In genomic region chr11:43922974-43923326, GRCh38 we compare ENCODE assay signal across 11 cellular contexts. TPM values are rescaled to one million over a fixed set of nuclear protein-coding genes. Genes with fewer than 3 reads are reported as not detected.
DNase-seq lines count a peak whose midpoint lies in the region; TF ChIP-seq lines count a peak whose summit lies in the region.
"Had no signal": no experiment of that assay in that cellular context is flagged by ENCODE, and none has a peak within 500 bp of the region (broad histone marks: within the 10 kb centered on the region; RNA-seq: fewer than 3 reads in every experiment).

No MANE protein-coding gene starts in this region.

- no peak overlapping the region for H2AK5ac ChIP-seq in mesenchymal stem cell (ENCODE audit: low read length, severe bottlenecking)

- peaks cover 5% of the 10 kb centered on the region for H3K27me3 Mint-ChIP-seq in HFFc6 (ENCODE audit: insufficient read depth)
- H3K27me3 Mint-ChIP-seq: activated CD8-positive, alpha-beta memory T cell treated with anti-CD3 and anti-CD28 coated beads, Interleukin-2, amount 10 ng/mL, durations not matched to agents 7 days and 5 days; activated naive CD4-positive, alpha-beta T cell treated with anti-CD3 and anti-CD28 coated beads, Interleukin-2, amount 10 ng/mL, durations not matched to agents 7 days and 5 days had no signal

- no peaks in the 10 kb centered on the region for H3K9me3 ChIP-seq in colonic mucosa
- no peaks in the 10 kb centered on the region for H3K9me3 ChIP-seq in mesenchymal stem cell (ENCODE audit: control insufficient read depth, low read length)
- H3K9me3 ChIP-seq in stomach smooth muscle (ENCODE audit: control insufficient read depth in 2 of 2, low read length in 2 of 2): no peaks in the 10 kb centered on the region
- H3K9me3 ChIP-seq in Karpas-422 (ENCODE audit: low read length): no peaks in the 10 kb centered on the region

- H3K36me3 ChIP-seq in colonic mucosa: no peaks in the 10 kb centered on the region
- peaks cover 5 to 21% of the 10 kb centered on the region in 2 experiments for H3K36me3 ChIP-seq in mesenchymal stem cell (ENCODE audit: control insufficient read depth in 1 of 2, insufficient read depth in 2 of 2, low read depth in 1 of 2, low read length in 2 of 2)
- peaks cover 4 to 9% of the 10 kb centered on the region in 2 donors for H3K36me3 ChIP-seq in stomach smooth muscle (ENCODE audit: control insufficient read depth in 2 of 2, insufficient read depth in 2 of 2, low read length in 2 of 2)
- H3K36me3 ChIP-seq in Karpas-422 (ENCODE audit: insufficient read depth, low read length): no peaks in the 10 kb centered on the region

- peak overlapping the region; percentile 26 to 73 for H3K18ac ChIP-seq in mesenchymal stem cell (ENCODE audit: low read depth in 1 of 2, low read length in 2 of 2)

- no peak overlapping the region for H3K4me3 Mint-ChIP-seq in HFFc6
- H3K4me3 Mint-ChIP-seq: activated CD8-positive, alpha-beta memory T cell treated with anti-CD3 and anti-CD28 coated beads, Interleukin-2, amount 10 ng/mL, durations not matched to agents 7 days and 5 days; activated naive CD4-positive, alpha-beta T cell treated with anti-CD3 and anti-CD28 coated beads, Interleukin-2, amount 10 ng/mL, durations not matched to agents 7 days and 5 days had no signal

- H3K27ac Mint-ChIP-seq in HFFc6: peak overlapping the region; percentile 70
- H3K27ac Mint-ChIP-seq: activated CD8-positive, alpha-beta memory T cell treated with anti-CD3 and anti-CD28 coated beads, Interleukin-2, amount 10 ng/mL, durations not matched to agents 7 days and 5 days; activated naive CD4-positive, alpha-beta T cell treated with anti-CD3 and anti-CD28 coated beads, Interleukin-2, amount 10 ng/mL, durations not matched to agents 7 days and 5 days had no signal

- H3K36me3 Mint-ChIP-seq in HFFc6 (ENCODE audit: low read depth): peaks cover 20% of the 10 kb centered on the region

- TF ChIP-seq CTCF in HFFc6 (IDR thresholded peaks at IDR 0.05) (no peak), colonic mucosa (IDR thresholded peaks at IDR 0.05) (no peak)

- H3K9me2 ChIP-seq in Karpas-422 (replicated peaks; ENCODE audit: insufficient read depth, low read length): no peaks in the 10 kb centered on the region

- H3K4me2 ChIP-seq in mesenchymal stem cell (ENCODE audit: low read length, poor library complexity, severe bottlenecking) (no peak overlapping the region), Karpas-422 (ENCODE audit: low read depth, low read length, poor library complexity, severe bottlenecking) (no peak overlapping the region)

- peak overlapping the region; percentile 20 to 91 for H2BK12ac ChIP-seq in mesenchymal stem cell (ENCODE audit: low read length in 2 of 2)

- peak overlapping the region; percentile 39 for H2BK15ac ChIP-seq in mesenchymal stem cell (ENCODE audit: low read depth, poor library complexity, severe bottlenecking)

- peak overlapping the region; percentile 36 for H4K91ac ChIP-seq in mesenchymal stem cell (ENCODE audit: low read length)

- no peak overlapping the region for H3K23ac ChIP-seq in mesenchymal stem cell (ENCODE audit: low read length in 2 of 2)

- no peaks in the 10 kb centered on the region for H4K20me1 ChIP-seq in Karpas-422 (ENCODE audit: insufficient read depth, low read depth, low read length)

- H2AFZ ChIP-seq in mesenchymal stem cell (ENCODE audit: low read depth, low read length) (no peak overlapping the region), Karpas-422 (ENCODE audit: low read length) (no peak overlapping the region)

- H3K4me1 Mint-ChIP-seq in HFFc6 (ENCODE audit: low read depth): peaks cover 46% of the 10 kb centered on the region

- H2BK120ac ChIP-seq in mesenchymal stem cell (ENCODE audit: low read depth, low read length): no peak overlapping the region

- no peaks in the 10 kb centered on the region for H3K9me3 Mint-ChIP-seq in HFFc6
- H3K9me3 Mint-ChIP-seq: activated naive CD4-positive, alpha-beta T cell treated with anti-CD3 and anti-CD28 coated beads, Interleukin-2, amount 10 ng/mL, durations not matched to agents 7 days and 5 days had no signal

- H3K4me1 ChIP-seq in colonic mucosa (no peaks in the 10 kb centered on the region), mesenchymal stem cell (ENCODE audit: control insufficient read depth, insufficient read depth, low read depth, low read length) (peaks cover 23% of the 10 kb centered on the region), stomach smooth muscle (ENCODE audit: control insufficient read depth, insufficient read depth, low read length) (peaks cover 78% of the 10 kb centered on the region), Karpas-422 (ENCODE audit: low read length) (no peaks in the 10 kb centered on the region)

- no peak overlapping the region for H3K14ac ChIP-seq in mesenchymal stem cell (ENCODE audit: low read length in 2 of 2)

- DNase-seq in HFFc6: no peak
- DNase-seq in colonic mucosa: no peak
- no peak for DNase-seq in mesenchymal stem cell
- no peak for DNase-seq in mucosa of gallbladder (ENCODE audit: low spot score)
- DNase-seq in Karpas-422: no peak
- no peak for DNase-seq in activated CD8-positive, alpha-beta memory T cell treated with anti-CD3 and anti-CD28 coated beads, Interleukin-2, amount 50 U/mL, for 48 hours
- no peak for DNase-seq in AG08395 (ENCODE audit: low spot score)
- DNase-seq: activated CD8-positive, alpha-beta memory T cell treated with anti-CD3 and anti-CD28 coated beads, Interleukin-2, amount 10 ng/mL, durations not matched to agents 7 days and 5 days; activated naive CD4-positive, alpha-beta T cell treated with anti-CD3 and anti-CD28 coated beads, Interleukin-2, amount 10 ng/mL, durations not matched to agents 7 days and 5 days; NCI-H2029 had no signal

- H3K27ac ChIP-seq in colonic mucosa (peak overlapping the region; percentile 70), mesenchymal stem cell (ENCODE audit: low read length, poor library complexity, severe bottlenecking) (no peak overlapping the region), stomach smooth muscle (ENCODE audit: low read length) (peak overlapping the region; percentile 95), Karpas-422 (ENCODE audit: low read length) (no peak overlapping the region)

- WGBS in mesenchymal stem cell: 48% methylated on average over 6 of the region's 6 CpGs

- H3K79me2 ChIP-seq in Karpas-422 (ENCODE audit: low read length): no peaks in the 10 kb centered on the region

- intact Hi-C loops in colonic mucosa (cut with DNase I): no loop called here

- H3K27me3 ChIP-seq in colonic mucosa: no peaks in the 10 kb centered on the region
- peaks cover 0 to 7% of the 10 kb centered on the region in 2 experiments for H3K27me3 ChIP-seq in mesenchymal stem cell (ENCODE audit: control insufficient read depth in 1 of 2, insufficient read depth in 1 of 2, low read length in 2 of 2)
- H3K27me3 ChIP-seq in stomach smooth muscle (ENCODE audit: control insufficient read depth in 1 of 2, insufficient read depth in 2 of 2, low read length in 2 of 2): no peaks in the 10 kb centered on the region
- no peaks in the 10 kb centered on the region for H3K27me3 ChIP-seq in Karpas-422 (ENCODE audit: low read length)

- no peak overlapping the region for H4K8ac ChIP-seq in mesenchymal stem cell (ENCODE audit: low read length)

- H3K4me3 ChIP-seq in colonic mucosa: no peak overlapping the region
- no peak overlapping the region for H3K4me3 ChIP-seq in mesenchymal stem cell (ENCODE audit: insufficient read depth in 1 of 2, low read depth in 1 of 2, low read length in 2 of 2)
- peak overlapping the region in 1 of 2 donors; percentile 24 for H3K4me3 ChIP-seq in stomach smooth muscle (ENCODE audit: low read length in 2 of 2)
- H3K4me3 ChIP-seq in Karpas-422 (ENCODE audit: low read length): no peak overlapping the region

- H3K4ac ChIP-seq in mesenchymal stem cell (ENCODE audit: low read depth in 1 of 2, low read length in 2 of 2): peak overlapping the region in 1 of 2 experiments; percentile 6

- H3K79me1 ChIP-seq in mesenchymal stem cell (replicated peaks; ENCODE audit: low read length, poor library complexity, severe bottlenecking): no peaks in the 10 kb centered on the region

- no peak overlapping the region for H2BK5ac ChIP-seq in mesenchymal stem cell (ENCODE audit: low read depth, low read length, poor library complexity, severe bottlenecking)

- H3K9ac ChIP-seq in colonic mucosa (ENCODE audit: low read depth in 2 of 2, low read length in 2 of 2) (peak overlapping the region in 1 of 2 donors; percentile 17), mesenchymal stem cell (ENCODE audit: low read length) (peak overlapping the region; percentile 71), stomach smooth muscle (ENCODE audit: low read length in 2 of 2) (peak overlapping the region; percentile 29 to 44), Karpas-422 (ENCODE audit: low read length) (no peak overlapping the region)

RNA-seq across cellular contexts. Expression of gene C11orf96, which starts 19.5 kb away (rescaled TPM):
- under 1 TPM; 0.23 to 0.37 (median 0.33) TPM for total RNA-seq in HFFc6 (2021; fragmentation: NEBNext Ultra II Directional; extraction: Animal tissue kit (Norgen Biotek cat#: 25700))
- total RNA-seq in colonic mucosa (10 to 100 TPM in 1 of 2 donors, 1 to 10 TPM in 1; 9.3 to 26.7 TPM), mucosa of gallbladder (143 TPM)
- 134 TPM for polyA plus RNA-seq in mesenchymal stem cell (2013, experiment 1 of 2)
- polyA plus RNA-seq in mesenchymal stem cell (2013, experiment 2 of 2): 133 TPM
- not detected in 2 replicates for total RNA-seq in Karpas-422 (2014; rRNA removed; shearing (Covaris generic); ENCODE audit: low replicate concordance)

RNA-seq across cellular contexts. Expression of gene ALKBH3, which starts 42.3 kb away (rescaled TPM):
- total RNA-seq in HFFc6 (2021; fragmentation: NEBNext Ultra II Directional; extraction: Animal tissue kit (Norgen Biotek cat#: 25700)): 10 to 100 TPM; 24.0 to 35.9 (median 31.5) TPM
- total RNA-seq in colonic mucosa (10 to 100 TPM; 22.5 to 26.9 TPM), mucosa of gallbladder (29.3 TPM)
- 22.0 TPM for polyA plus RNA-seq in mesenchymal stem cell (2013, experiment 1 of 2)
- polyA plus RNA-seq in mesenchymal stem cell (2013, experiment 2 of 2): 20.7 TPM
- not detected in 2 replicates for total RNA-seq in Karpas-422 (2014; rRNA removed; shearing (Covaris generic); ENCODE audit: low replicate concordance)

Comparison
In these comparisons a context has a peak if more than half of its experiments do, and no peak if none do; other contexts are left out.
1. H3K27ac ChIP-seq: peak in colonic mucosa (single experiment) and stomach smooth muscle (single experiment); none in mesenchymal stem cell (single experiment) and Karpas-422 (single experiment).
2. RNA of gene C11orf96, which starts 19.5 kb away (total RNA-seq): 143 TPM in mucosa of gallbladder (single experiment) and 9.3 to 26.7 TPM in colonic mucosa; 0.23 to 0.37 TPM in HFFc6 and not detected in Karpas-422; every median in the first group is over 4 times any median in the second.
3. RNA of gene ALKBH3, which starts 42.3 kb away (total RNA-seq): 24.0 to 35.9 TPM in HFFc6, 29.3 TPM in mucosa of gallbladder (single experiment) and 22.5 to 26.9 TPM in colonic mucosa; not detected in Karpas-422; every median in the first group is over 10 times any median in the second.